In the genomic region with DNA sequence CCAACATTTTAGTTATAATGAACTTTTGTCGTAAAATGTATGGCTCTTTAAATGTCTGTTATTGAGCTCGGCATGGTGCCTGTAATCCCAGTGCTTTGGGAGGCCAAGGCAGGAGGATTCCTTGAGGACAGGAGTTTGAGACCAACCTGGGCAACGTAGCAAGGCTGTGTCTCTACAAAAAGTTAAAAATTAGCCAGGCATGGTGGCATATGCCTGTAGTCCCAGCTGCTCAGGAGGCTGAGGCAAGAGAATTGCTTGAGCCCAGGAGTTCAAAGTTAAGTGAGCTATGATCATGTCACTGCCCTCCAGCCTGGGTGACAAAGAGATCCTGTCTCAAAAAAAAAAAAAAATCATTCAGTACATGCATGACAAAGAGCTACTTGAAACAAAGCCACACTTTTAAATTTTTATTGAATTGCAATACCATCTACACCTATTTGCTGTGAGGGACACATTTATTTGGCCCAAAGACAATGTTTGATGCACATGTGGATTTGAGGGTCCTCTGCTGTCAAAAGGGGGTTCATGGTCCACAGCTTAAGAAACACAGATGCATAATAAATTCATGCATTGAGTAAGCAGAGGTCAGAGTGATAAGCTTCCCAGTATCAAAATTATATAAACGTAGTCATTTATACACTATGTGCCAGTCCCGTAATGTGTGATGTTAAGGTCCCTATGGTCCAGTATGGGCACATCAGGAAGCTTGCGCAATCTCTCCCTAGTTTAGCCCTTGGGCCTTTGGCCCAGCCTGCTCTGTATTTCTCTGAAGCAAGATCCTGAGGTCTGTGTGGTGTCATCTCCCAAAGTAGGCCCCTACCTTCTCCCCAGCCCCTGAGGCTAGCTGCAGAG, we compare ENCODE assay signal across 1 cellular context.
TF ChIP-seq lines count a peak whose summit lies in the region.

No MANE protein-coding gene starts in this region.

TF ChIP-seq in HepG2, 621 proteins besides CTCF, POLR2A, EP300 and RAD21 (continued from another document and continues in another):
- TF ChIP-seq, protein P1, sequence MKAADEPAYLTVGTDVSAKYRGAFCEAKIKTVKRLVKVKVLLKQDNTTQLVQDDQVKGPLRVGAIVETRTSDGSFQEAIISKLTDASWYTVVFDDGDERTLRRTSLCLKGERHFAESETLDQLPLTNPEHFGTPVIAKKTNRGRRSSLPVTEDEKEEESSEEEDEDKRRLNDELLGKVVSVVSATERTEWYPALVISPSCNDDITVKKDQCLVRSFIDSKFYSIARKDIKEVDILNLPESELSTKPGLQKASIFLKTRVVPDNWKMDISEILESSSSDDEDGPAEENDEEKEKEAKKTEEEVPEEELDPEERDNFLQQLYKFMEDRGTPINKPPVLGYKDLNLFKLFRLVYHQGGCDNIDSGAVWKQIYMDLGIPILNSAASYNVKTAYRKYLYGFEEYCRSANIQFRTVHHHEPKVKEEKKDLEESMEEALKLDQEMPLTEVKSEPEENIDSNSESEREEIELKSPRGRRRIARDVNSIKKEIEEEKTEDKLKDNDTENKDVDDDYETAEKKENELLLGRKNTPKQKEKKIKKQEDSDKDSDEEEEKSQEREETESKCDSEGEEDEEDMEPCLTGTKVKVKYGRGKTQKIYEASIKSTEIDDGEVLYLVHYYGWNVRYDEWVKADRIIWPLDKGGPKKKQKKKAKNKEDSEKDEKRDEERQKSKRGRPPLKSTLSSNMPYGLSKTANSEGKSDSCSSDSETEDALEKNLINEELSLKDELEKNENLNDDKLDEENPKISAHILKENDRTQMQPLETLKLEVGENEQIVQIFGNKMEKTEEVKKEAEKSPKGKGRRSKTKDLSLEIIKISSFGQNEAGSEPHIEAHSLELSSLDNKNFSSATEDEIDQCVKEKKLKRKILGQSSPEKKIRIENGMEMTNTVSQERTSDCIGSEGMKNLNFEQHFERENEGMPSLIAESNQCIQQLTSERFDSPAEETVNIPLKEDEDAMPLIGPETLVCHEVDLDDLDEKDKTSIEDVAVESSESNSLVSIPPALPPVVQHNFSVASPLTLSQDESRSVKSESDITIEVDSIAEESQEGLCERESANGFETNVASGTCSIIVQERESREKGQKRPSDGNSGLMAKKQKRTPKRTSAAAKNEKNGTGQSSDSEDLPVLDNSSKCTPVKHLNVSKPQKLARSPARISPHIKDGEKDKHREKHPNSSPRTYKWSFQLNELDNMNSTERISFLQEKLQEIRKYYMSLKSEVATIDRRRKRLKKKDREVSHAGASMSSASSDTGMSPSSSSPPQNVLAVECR (CRISPR knock-in tag; IDR thresholded peaks at IDR 0.05; ENCODE audit: borderline replicate concordance): peak; percentile 49; the same call in 1 of the 2 replicates
- TF ChIP-seq ZNF281 (CRISPR knock-in tag; IDR thresholded peaks at IDR 0.05; ENCODE audit: borderline replicate concordance) (peak; percentile 16; the same call in 1 of the 2 replicates), ZNF556 (CRISPR knock-in tag; IDR thresholded peaks at IDR 0.05; ENCODE audit: borderline replicate concordance) (0 out of 2 replicates have a peak, but pooled peaks have one; percentile 78), ZNF331 (CRISPR knock-in tag; IDR thresholded peaks at IDR 0.05) (peak; percentile 27; the same call in 1 of the 2 replicates), MYPOP (CRISPR knock-in tag; IDR thresholded peaks at IDR 0.05) (peak; percentile 70), JUNB (CRISPR knock-in tag; IDR thresholded peaks at IDR 0.05; ENCODE audit: borderline replicate concordance) (no peak), NR2F6 (IDR thresholded peaks at IDR 0.05) (peak; percentile 47), NR2F6 (CRISPR knock-in tag; IDR thresholded peaks at IDR 0.05) (peak; percentile 35), NR2F2 (IDR thresholded peaks at IDR 0.05; ENCODE audit: borderline replicate concordance, low read depth) (no peak; the same call in 1 of the 2 replicates), ZNF101 (CRISPR knock-in tag; IDR thresholded peaks at IDR 0.05; ENCODE audit: borderline replicate concordance, low read depth) (no peak), ATF5 (CRISPR knock-in tag; IDR thresholded peaks at IDR 0.05; ENCODE audit: low read depth) (no peak), KDM6A (CRISPR knock-in tag; IDR thresholded peaks at IDR 0.05; ENCODE audit: low read depth) (peak; percentile 54; the same call in 1 of the 2 replicates), ELF3 (CRISPR knock-in tag; IDR thresholded peaks at IDR 0.05) (peak; percentile 45), SSRP1 (CRISPR knock-in tag; IDR thresholded peaks at IDR 0.05) (peak; percentile 43; the same call in 1 of the 2 replicates), ZNF18 (CRISPR knock-in tag; IDR thresholded peaks at IDR 0.05; ENCODE audit: insufficient replicate concordance) (peak; percentile 38), ZKSCAN5 (CRISPR knock-in tag; IDR thresholded peaks at IDR 0.05) (no peak), REST (IDR thresholded peaks at IDR 0.05; ENCODE audit: borderline replicate concordance in 1 of 2, low read depth in 1 of 2, low read length in 2 of 2) (no peak), ZNF850 (CRISPR knock-in tag; conservative IDR thresholded peaks at IDR 0.05) (peak; percentile 90), ZBTB3 (CRISPR knock-in tag; IDR thresholded peaks at IDR 0.05; ENCODE audit: borderline replicate concordance, low read depth) (0 out of 2 replicates have a peak, but pooled peaks have one; percentile 59)
- TF ChIP-seq, protein P2, sequence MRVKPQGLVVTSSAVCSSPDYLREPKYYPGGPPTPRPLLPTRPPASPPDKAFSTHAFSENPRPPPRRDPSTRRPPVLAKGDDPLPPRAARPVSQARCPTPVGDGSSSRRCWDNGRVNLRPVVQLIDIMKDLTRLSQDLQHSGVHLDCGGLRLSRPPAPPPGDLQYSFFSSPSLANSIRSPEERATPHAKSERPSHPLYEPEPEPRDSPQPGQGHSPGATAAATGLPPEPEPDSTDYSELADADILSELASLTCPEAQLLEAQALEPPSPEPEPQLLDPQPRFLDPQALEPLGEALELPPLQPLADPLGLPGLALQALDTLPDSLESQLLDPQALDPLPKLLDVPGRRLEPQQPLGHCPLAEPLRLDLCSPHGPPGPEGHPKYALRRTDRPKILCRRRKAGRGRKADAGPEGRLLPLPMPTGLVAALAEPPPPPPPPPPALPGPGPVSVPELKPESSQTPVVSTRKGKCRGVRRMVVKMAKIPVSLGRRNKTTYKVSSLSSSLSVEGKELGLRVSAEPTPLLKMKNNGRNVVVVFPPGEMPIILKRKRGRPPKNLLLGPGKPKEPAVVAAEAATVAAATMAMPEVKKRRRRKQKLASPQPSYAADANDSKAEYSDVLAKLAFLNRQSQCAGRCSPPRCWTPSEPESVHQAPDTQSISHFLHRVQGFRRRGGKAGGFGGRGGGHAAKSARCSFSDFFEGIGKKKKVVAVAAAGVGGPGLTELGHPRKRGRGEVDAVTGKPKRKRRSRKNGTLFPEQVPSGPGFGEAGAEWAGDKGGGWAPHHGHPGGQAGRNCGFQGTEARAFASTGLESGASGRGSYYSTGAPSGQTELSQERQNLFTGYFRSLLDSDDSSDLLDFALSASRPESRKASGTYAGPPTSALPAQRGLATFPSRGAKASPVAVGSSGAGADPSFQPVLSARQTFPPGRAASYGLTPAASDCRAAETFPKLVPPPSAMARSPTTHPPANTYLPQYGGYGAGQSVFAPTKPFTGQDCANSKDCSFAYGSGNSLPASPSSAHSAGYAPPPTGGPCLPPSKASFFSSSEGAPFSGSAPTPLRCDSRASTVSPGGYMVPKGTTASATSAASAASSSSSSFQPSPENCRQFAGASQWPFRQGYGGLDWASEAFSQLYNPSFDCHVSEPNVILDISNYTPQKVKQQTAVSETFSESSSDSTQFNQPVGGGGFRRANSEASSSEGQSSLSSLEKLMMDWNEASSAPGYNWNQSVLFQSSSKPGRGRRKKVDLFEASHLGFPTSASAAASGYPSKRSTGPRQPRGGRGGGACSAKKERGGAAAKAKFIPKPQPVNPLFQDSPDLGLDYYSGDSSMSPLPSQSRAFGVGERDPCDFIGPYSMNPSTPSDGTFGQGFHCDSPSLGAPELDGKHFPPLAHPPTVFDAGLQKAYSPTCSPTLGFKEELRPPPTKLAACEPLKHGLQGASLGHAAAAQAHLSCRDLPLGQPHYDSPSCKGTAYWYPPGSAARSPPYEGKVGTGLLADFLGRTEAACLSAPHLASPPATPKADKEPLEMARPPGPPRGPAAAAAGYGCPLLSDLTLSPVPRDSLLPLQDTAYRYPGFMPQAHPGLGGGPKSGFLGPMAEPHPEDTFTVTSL (CRISPR knock-in tag; IDR thresholded peaks at IDR 0.05; ENCODE audit: borderline replicate concordance): peak; percentile 84; the same call in 1 of the 2 replicates
- TF ChIP-seq, protein P3, sequence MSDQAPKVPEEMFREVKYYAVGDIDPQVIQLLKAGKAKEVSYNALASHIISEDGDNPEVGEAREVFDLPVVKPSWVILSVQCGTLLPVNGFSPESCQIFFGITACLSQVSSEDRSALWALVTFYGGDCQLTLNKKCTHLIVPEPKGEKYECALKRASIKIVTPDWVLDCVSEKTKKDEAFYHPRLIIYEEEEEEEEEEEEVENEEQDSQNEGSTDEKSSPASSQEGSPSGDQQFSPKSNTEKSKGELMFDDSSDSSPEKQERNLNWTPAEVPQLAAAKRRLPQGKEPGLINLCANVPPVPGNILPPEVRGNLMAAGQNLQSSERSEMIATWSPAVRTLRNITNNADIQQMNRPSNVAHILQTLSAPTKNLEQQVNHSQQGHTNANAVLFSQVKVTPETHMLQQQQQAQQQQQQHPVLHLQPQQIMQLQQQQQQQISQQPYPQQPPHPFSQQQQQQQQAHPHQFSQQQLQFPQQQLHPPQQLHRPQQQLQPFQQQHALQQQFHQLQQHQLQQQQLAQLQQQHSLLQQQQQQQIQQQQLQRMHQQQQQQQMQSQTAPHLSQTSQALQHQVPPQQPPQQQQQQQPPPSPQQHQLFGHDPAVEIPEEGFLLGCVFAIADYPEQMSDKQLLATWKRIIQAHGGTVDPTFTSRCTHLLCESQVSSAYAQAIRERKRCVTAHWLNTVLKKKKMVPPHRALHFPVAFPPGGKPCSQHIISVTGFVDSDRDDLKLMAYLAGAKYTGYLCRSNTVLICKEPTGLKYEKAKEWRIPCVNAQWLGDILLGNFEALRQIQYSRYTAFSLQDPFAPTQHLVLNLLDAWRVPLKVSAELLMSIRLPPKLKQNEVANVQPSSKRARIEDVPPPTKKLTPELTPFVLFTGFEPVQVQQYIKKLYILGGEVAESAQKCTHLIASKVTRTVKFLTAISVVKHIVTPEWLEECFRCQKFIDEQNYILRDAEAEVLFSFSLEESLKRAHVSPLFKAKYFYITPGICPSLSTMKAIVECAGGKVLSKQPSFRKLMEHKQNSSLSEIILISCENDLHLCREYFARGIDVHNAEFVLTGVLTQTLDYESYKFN (CRISPR knock-in tag; conservative IDR thresholded peaks at IDR 0.05): peak; percentile 85
